Comparison of ENCODE assay signal across 21 cellular contexts in genomic region chrX:72470593-72471310, GRCh38.
"Had no signal": no experiment of that assay in that cellular context is flagged by ENCODE, and none has a peak within 500 bp of the region (broad histone marks: within the 10 kb centered on the region; RNA-seq: fewer than 3 reads in every experiment).

No MANE protein-coding gene starts in this region.

- H3K9me3 ChIP-seq: pancreas, spleen, tibial artery, upper lobe of right lung, vagina had no signal

- H2AFZ ChIP-seq: hepatocyte had no signal

- H3K4me3 ChIP-seq: hepatocyte, lung, pancreas, spleen, tibial artery, upper lobe of right lung, vagina had no signal

- H3K4me1 ChIP-seq: foreskin keratinocyte, pancreas, spleen, tibial artery, upper lobe of right lung, vagina had no signal

- H3K27ac ChIP-seq: foreskin keratinocyte, hepatocyte, pancreas, spleen, tibial artery, upper lobe of right lung, vagina had no signal

- H3K4me2 ChIP-seq: hepatocyte had no signal

- H3K36me3 ChIP-seq: pancreas, tibial artery, upper lobe of right lung, vagina had no signal

- H3K27me3 ChIP-seq: foreskin keratinocyte, hepatocyte, spleen, tibial artery, upper lobe of right lung, vagina had no signal

- H3K79me2 ChIP-seq: hepatocyte had no signal

- FAIRE-seq: kidney, pancreas had no signal

- DNase-seq: effector memory CD8-positive, alpha-beta T cell; foreskin keratinocyte; head of caudate nucleus; kidney; left cardiac atrium; left ventricle myocardium superior; mesenchymal stem cell; midbrain; occipital lobe; pancreas; right cardiac atrium; spleen; stimulated activated CD4-positive, alpha-beta T cell treated with anti-CD3 and anti-CD28 coated beads, Interleukin-15, amount 100 ng/mL, for 24 hours; stimulated activated CD4-positive, alpha-beta T cell treated with anti-CD3 and anti-CD28 coated beads, Interleukin-1b, Interleukin-23, amount 100 ng/mL, for 48 hours; stimulated activated CD4-positive, alpha-beta T cell treated with anti-CD3 and anti-CD28 coated beads, Interleukin-4, amount 100 ng/mL, for 24 hours; tibial artery; upper lobe of right lung had no signal

- ATAC-seq: effector memory CD8-positive, alpha-beta T cell; foreskin keratinocyte; left cardiac atrium; left ventricle myocardium superior; pancreas; right cardiac atrium; stimulated activated memory B cell treated with anti-CD40 and anti-IgM and Interleukin-4, amounts not matched to agents 10 μg/mL and 1 μg/mL and 100 μg/mL, for 72 hours; upper lobe of right lung had no signal
